ENCODE assay signal across 8 cellular contexts in genomic region chr20:1803216-1804128, GRCh38.
DNase-seq lines count a peak whose midpoint lies in the region; ATAC-seq and TF ChIP-seq lines count a peak whose summit lies in the region.

No MANE protein-coding gene starts in this region.

- H3K4me3 ChIP-seq in AG04449 (ENCODE audit: low read depth, low read length) = peak overlapping the region; percentile 54
- peak overlapping the region; percentile 42 for H3K4me3 ChIP-seq in astrocyte of the spinal cord (ENCODE audit: low read depth, low read length)
- H3K4me3 ChIP-seq in iPS-15b (ENCODE audit: low read depth, low read length) = peak overlapping the region; percentile 59
- H3K4me3 ChIP-seq in sigmoid colon = peak overlapping the region; percentile 20 to 71 (median 54)

- peaks cover 2% of the 10 kb centered on the region for H3K4me1 ChIP-seq in iPS-15b (ENCODE audit: control insufficient read depth, insufficient read depth, low read length)
- H3K4me1 ChIP-seq in sigmoid colon = peaks cover 0 to 23% (median 19%) of the 10 kb centered on the region in 4 donors

- no peak for TF ChIP-seq CTCF in AG04449 (IDR thresholded peaks at IDR 0.05; ENCODE audit: insufficient read depth, low read length, missing control alignments)
- TF ChIP-seq CTCF in astrocyte of the spinal cord (IDR thresholded peaks at IDR 0.05; ENCODE audit: low read depth, low read length) = no peak
- TF ChIP-seq CTCF in sigmoid colon (IDR thresholded peaks at IDR 0.05) = no peak

- ATAC-seq in GM18502 (IDR thresholded peaks at IDR 0.05; ENCODE audit: poor library complexity, unreplicated experiment) = peak; percentile 65
- ATAC-seq in GM19328 (IDR thresholded peaks at IDR 0.05; ENCODE audit: unreplicated experiment) = no peak
- ATAC-seq in GM18511 (IDR thresholded peaks at IDR 0.05; ENCODE audit: unreplicated experiment) = no peak

- H3K9me3 ChIP-seq in iPS-15b (ENCODE audit: control insufficient read depth, insufficient read depth, low read length) (no peaks in the 10 kb centered on the region), sigmoid colon (no peaks in the 10 kb centered on the region)

- peak overlapping the region; percentile 24 for H3K9ac ChIP-seq in iPS-15b (ENCODE audit: low read depth, low read length)

- intact Hi-C loops in sigmoid colon (cut with DNase I) = loop anchor here (2.0 to 10.0 kb wide), 4 partner anchors 37 to 301 kb away; partner anchors contain the start of genes SIRPA and STK35

- POLR2A ChIA-PET in AG04449 (lab: Yijun Ruan, JAX) = interaction anchor here (0.9 to 1.1 kb wide), 2 partner anchors 9 to 85 kb away, joined by 3 to 5 read pairs; no protein-coding TSS in a partner anchor

- 1% methylated on average over 96 of the region's 96 CpGs for WGBS in sigmoid colon, 2 donors

- H3K27me3 ChIP-seq in iPS-15b (ENCODE audit: control insufficient read depth, insufficient read depth, low read length) = peaks cover 25% of the 10 kb centered on the region
- no peaks in the 10 kb centered on the region for H3K27me3 ChIP-seq in sigmoid colon

- DNase-seq in AG04449 (ENCODE audit: low read depth, low spot score) (no peak), NCI-H748 treated with DMSO at 0.1 percent for 48 hours (lab: John Stamatoyannopoulos, UW) (peak; percentile 74), astrocyte of the spinal cord (ENCODE audit: low read depth, low spot score) (peak; percentile 57), sigmoid colon (peak; percentile 78)

- in situ Hi-C loops in astrocyte of the spinal cord (cut with HindIII; ENCODE audit: low sequenced_read_pairs) = no loop called here

- TF ChIP-seq EP300 in sigmoid colon (IDR thresholded peaks at IDR 0.05) = no peak

- H3K36me3 ChIP-seq in iPS-15b (ENCODE audit: control insufficient read depth, insufficient read depth, low read length) (no peaks in the 10 kb centered on the region), sigmoid colon (no peaks in the 10 kb centered on the region)

- peak overlapping the region; percentile 60 to 80 (median 68) for H3K27ac ChIP-seq in sigmoid colon

- no peak for TF ChIP-seq POLR2A in sigmoid colon (IDR thresholded peaks at IDR 0.05)

- CTCF ChIA-PET in AG04449 (lab: Yijun Ruan, JAX) = interaction anchor here (0.9 to 5.2 kb wide), 18 partner anchors 9 to 653 kb away, joined by 3 to 62 read pairs (median 6); partner anchors contain the start of gene NSFL1C
